In the genomic region with DNA sequence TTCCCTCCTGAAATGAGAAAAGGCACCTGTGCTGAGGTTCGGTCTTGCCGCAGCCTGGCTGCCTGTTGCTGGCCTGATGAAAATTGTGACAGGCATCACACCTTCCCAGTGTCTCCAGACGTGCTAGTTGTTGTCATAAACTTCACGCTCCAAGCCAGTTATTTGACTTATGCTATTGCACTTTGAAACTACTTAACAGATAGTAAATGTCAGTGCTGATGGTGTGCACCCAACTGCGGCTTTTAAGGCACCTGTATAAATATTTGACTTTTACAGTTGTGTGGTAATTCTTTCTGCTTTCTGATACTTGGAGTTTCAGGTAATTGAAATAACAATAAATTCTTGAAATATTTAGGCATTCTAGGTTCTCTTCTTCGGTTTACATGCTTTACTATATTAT, we compare ENCODE assay signal across 9 cellular contexts. TPM values are rescaled to one million over a fixed set of nuclear protein-coding genes. Genes with fewer than 3 reads are reported as not detected.
DNase-seq lines count a peak whose midpoint lies in the region; ATAC-seq and TF ChIP-seq lines count a peak whose summit lies in the region.
"Had no signal": no experiment of that assay in that cellular context is flagged by ENCODE, and none has a peak within 500 bp of the region (broad histone marks: within the 10 kb centered on the region; RNA-seq: fewer than 3 reads in every experiment).

No MANE protein-coding gene starts in this region.

- TF ChIP-seq CTCF in CD4-positive, alpha-beta T cell (IDR thresholded peaks at IDR 0.05), result no peak
- TF ChIP-seq CTCF in nephron progenitor cell (IDR thresholded peaks at IDR 0.05), result no peak

- POLR2A ChIA-PET in CD4-positive, alpha-beta T cell (lab: Charles Lee), result no interaction called here

- H3K9ac ChIP-seq in endocrine pancreas (ENCODE audit: control insufficient read depth, insufficient read depth, low read length), result no peak overlapping the region

- no peaks in the 10 kb centered on the region for H3K36me3 ChIP-seq in endocrine pancreas (ENCODE audit: control insufficient read depth, insufficient read depth, low read length)

- H3K4me1 ChIP-seq in endocrine pancreas (ENCODE audit: control insufficient read depth, insufficient read depth, low read length), result no peaks in the 10 kb centered on the region

- H3K4me3 ChIP-seq in endocrine pancreas (ENCODE audit: control insufficient read depth, insufficient read depth, low read length), result peak overlapping the region; percentile 66

- no peak overlapping the region for H3K27ac ChIP-seq in CD4-positive, alpha-beta T cell (ENCODE audit: low read depth, low read length)

- peaks cover 31% of the 10 kb centered on the region for H3K27me3 ChIP-seq in CD4-positive, alpha-beta T cell (ENCODE audit: control insufficient read depth, insufficient read depth, low read length)
- no peaks in the 10 kb centered on the region for H3K27me3 ChIP-seq in endocrine pancreas (ENCODE audit: control insufficient read depth, insufficient read depth, low read length)

- H3K27ac Mint-ChIP-seq in CD4-positive, alpha-beta T cell, result no peak overlapping the region
- H3K27ac Mint-ChIP-seq in nephron progenitor cell, result peak overlapping the region; percentile 54
- H3K27ac Mint-ChIP-seq: dendritic cell treated with granulocyte-macrophage colony-stimulating factor and Interleukin-4, amounts not matched to agents 40 ng/mL and 50 ng/mL, for 4 days had no signal

- CTCF ChIA-PET in CD4-positive, alpha-beta T cell (lab: Charles Lee), result no interaction called here

- H3K4me1 Mint-ChIP-seq in CD4-positive, alpha-beta T cell (ENCODE audit: low read depth), result peaks cover 24% of the 10 kb centered on the region
- peaks cover 50% of the 10 kb centered on the region for H3K4me1 Mint-ChIP-seq in nephron progenitor cell

- no peak for DNase-seq in CD4-positive, alpha-beta T cell
- peak; percentile 21 for DNase-seq in LoVo (ENCODE audit: low spot score)
- no peak for DNase-seq in nephron progenitor cell
- DNase-seq in ecto neural progenitor cell (ENCODE audit: low spot score), result no peak
- no peak for DNase-seq in islet precursor cell

- intact Hi-C loops in CD4-positive, alpha-beta T cell (cut with DNase I, micrococcal nuclease), result no loop called here

- H3K9me3 Mint-ChIP-seq in CD4-positive, alpha-beta T cell, result no peaks in the 10 kb centered on the region
- no peaks in the 10 kb centered on the region for H3K9me3 Mint-ChIP-seq in nephron progenitor cell
- H3K9me3 Mint-ChIP-seq: dendritic cell treated with granulocyte-macrophage colony-stimulating factor and Interleukin-4, amounts not matched to agents 40 ng/mL and 50 ng/mL, for 4 days had no signal

- peak overlapping the region; percentile 87 for H3K4me3 Mint-ChIP-seq in CD4-positive, alpha-beta T cell
- peak overlapping the region; percentile 91 for H3K4me3 Mint-ChIP-seq in nephron progenitor cell

- no peaks in the 10 kb centered on the region for H3K9me3 ChIP-seq in CD4-positive, alpha-beta T cell (ENCODE audit: control insufficient read depth, low read length)
- no peaks in the 10 kb centered on the region for H3K9me3 ChIP-seq in endocrine pancreas (ENCODE audit: control insufficient read depth, low read length)

- no peaks in the 10 kb centered on the region for H3K36me3 Mint-ChIP-seq in CD4-positive, alpha-beta T cell (ENCODE audit: low read depth)
- peaks cover 5% of the 10 kb centered on the region for H3K36me3 Mint-ChIP-seq in nephron progenitor cell (ENCODE audit: low read depth)

- no peak for ATAC-seq in CD4-positive, alpha-beta T cell (ENCODE audit: poor library complexity)
- no peak for ATAC-seq in HG03280 (IDR thresholded peaks at IDR 0.05; ENCODE audit: unreplicated experiment)
- ATAC-seq in GM19397 (IDR thresholded peaks at IDR 0.05; ENCODE audit: unreplicated experiment), result no peak

- H3K27me3 Mint-ChIP-seq in CD4-positive, alpha-beta T cell, result peaks cover 29% of the 10 kb centered on the region
- no peaks in the 10 kb centered on the region for H3K27me3 Mint-ChIP-seq in nephron progenitor cell (ENCODE audit: low read depth, poor library complexity)

RNA-seq across cellular contexts. Expression of a gene that starts 1.8 kb away (rescaled TPM):
- total RNA-seq in CD4-positive, alpha-beta T cell, result 1 to 10 TPM; 4.1 to 4.9 TPM
